ENCODE assay signal across 11 cellular contexts in the genomic region with DNA sequence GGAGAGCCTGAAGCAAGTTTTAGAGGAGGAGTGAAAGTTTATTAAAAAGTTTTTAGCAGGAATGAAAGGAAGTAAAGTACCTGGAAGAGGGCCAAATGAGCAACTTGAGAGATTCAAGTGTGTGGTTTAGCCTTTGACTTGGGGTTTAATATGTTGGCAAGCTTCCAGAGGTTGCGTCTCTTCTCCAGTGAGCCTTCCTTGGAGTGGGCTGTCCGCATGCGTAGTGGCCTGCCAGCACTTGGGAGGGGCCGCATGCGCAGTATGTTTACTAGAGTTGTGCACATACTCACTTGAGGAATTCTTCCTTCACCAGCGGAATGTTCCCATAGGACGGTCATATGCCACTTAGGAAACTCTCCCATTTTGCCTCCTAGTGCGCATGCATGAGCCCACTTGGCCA.
DNase-seq lines count a peak whose midpoint lies in the region; ATAC-seq, FAIRE-seq and TF ChIP-seq lines count a peak whose summit lies in the region.
"Had no signal": no experiment of that assay in that cellular context is flagged by ENCODE, and none has a peak within 500 bp of the region (broad histone marks: within the 10 kb centered on the region; RNA-seq: fewer than 3 reads in every experiment).

No MANE protein-coding gene starts in this region.

- H3K27ac ChIP-seq in breast epithelium = peak overlapping the region in 1 of 2 donors; percentile 38

- peak overlapping the region; percentile 55 for H3K27ac Mint-ChIP-seq in MCF 10A (ENCODE audit: low read depth, unreplicated experiment)
- H3K27ac Mint-ChIP-seq: activated naive CD8-positive, alpha-beta T cell treated with anti-CD3 and anti-CD28 coated beads, Interleukin-2, amount 10 ng/mL, durations not matched to agents 7 days and 5 days; effector memory CD8-positive, alpha-beta T cell had no signal

- TF ChIP-seq POLR2A in breast epithelium (IDR thresholded peaks at IDR 0.05) = no peak

- FAIRE-seq in RCC 7860 (lab: Jason Lieb, UNC) = peak; percentile 36
- peak; percentile 78 for FAIRE-seq in urothelium cell line (lab: Jason Lieb, UNC)

- DNase-seq in MCF 10A (ENCODE audit: unreplicated experiment) = peak; percentile 94
- DNase-seq in breast epithelium (ENCODE audit: low spot score in 2 of 2) = no peak
- DNase-seq in RCC 7860 (ENCODE audit: low spot score) = peak; percentile 34
- DNase-seq in fibroblast of the conjunctiva (ENCODE audit: low read depth) = peak; percentile 37
- peak; percentile 72 for DNase-seq in urothelium cell line (ENCODE audit: low spot score)
- DNase-seq in SW 1271 (lab: John Stamatoyannopoulos, UW) = no peak
- DNase-seq in amygdala (lab: John Stamatoyannopoulos, UW) = no peak
- DNase-seq: activated naive CD8-positive, alpha-beta T cell treated with anti-CD3 and anti-CD28 coated beads, Interleukin-2, amount 10 ng/mL, durations not matched to agents 7 days and 5 days; effector memory CD8-positive, alpha-beta T cell; NCI-H1092 treated with DMSO at 0.1 percent for 48 hours had no signal

- no peaks in the 10 kb centered on the region for H3K36me3 Mint-ChIP-seq in MCF 10A (ENCODE audit: insufficient read depth, unreplicated experiment)
- H3K36me3 Mint-ChIP-seq: activated naive CD8-positive, alpha-beta T cell treated with anti-CD3 and anti-CD28 coated beads, Interleukin-2, amount 10 ng/mL, durations not matched to agents 7 days and 5 days had no signal

- CTCF ChIA-PET in MCF 10A (lab: Yijun Ruan, JAX) = no interaction called here

- H3K4me3 ChIP-seq in breast epithelium = peak overlapping the region in 1 of 3 donors; percentile 1

- peaks cover 10% of the 10 kb centered on the region for H3K4me1 Mint-ChIP-seq in MCF 10A (ENCODE audit: insufficient read depth, unreplicated experiment)
- H3K4me1 Mint-ChIP-seq: activated naive CD8-positive, alpha-beta T cell treated with anti-CD3 and anti-CD28 coated beads, Interleukin-2, amount 10 ng/mL, durations not matched to agents 7 days and 5 days had no signal

- intact Hi-C loops in MCF 10A (cut with micrococcal nuclease) (no loop called here), breast epithelium (cut with DNase I; ENCODE audit: low total_unique reads) (no loop called here)

- POLR2A ChIA-PET in MCF 10A (lab: Yijun Ruan, JAX) = interaction anchor here (1.0 kb wide), 1 partner anchor 59 kb away, joined by 3 read pairs; no protein-coding TSS in a partner anchor

- H3K9me3 ChIP-seq in breast epithelium = peaks cover 0 to 5% of the 10 kb centered on the region in 2 donors

- H3K9me3 Mint-ChIP-seq in MCF 10A (ENCODE audit: unreplicated experiment) = no peaks in the 10 kb centered on the region
- H3K9me3 Mint-ChIP-seq: activated naive CD8-positive, alpha-beta T cell treated with anti-CD3 and anti-CD28 coated beads, Interleukin-2, amount 10 ng/mL, durations not matched to agents 7 days and 5 days; effector memory CD8-positive, alpha-beta T cell had no signal

- no TSS peak for BruUV-seq in MCF 10A (replicated peaks; lab: Mats Ljungman, UMichigan)

- TF ChIP-seq CTCF in MCF 10A (IDR thresholded peaks at IDR 0.05; ENCODE audit: unreplicated experiment) (no peak), breast epithelium (IDR thresholded peaks at IDR 0.05) (no peak)

- no peaks in the 10 kb centered on the region for H3K27me3 Mint-ChIP-seq in MCF 10A (ENCODE audit: insufficient read depth, unreplicated experiment)
- H3K27me3 Mint-ChIP-seq: activated naive CD8-positive, alpha-beta T cell treated with anti-CD3 and anti-CD28 coated beads, Interleukin-2, amount 10 ng/mL, durations not matched to agents 7 days and 5 days had no signal

- H3K4me3 Mint-ChIP-seq in MCF 10A (ENCODE audit: unreplicated experiment) = peak overlapping the region; percentile 59
- H3K4me3 Mint-ChIP-seq: activated naive CD8-positive, alpha-beta T cell treated with anti-CD3 and anti-CD28 coated beads, Interleukin-2, amount 10 ng/mL, durations not matched to agents 7 days and 5 days; effector memory CD8-positive, alpha-beta T cell had no signal

- no peaks in the 10 kb centered on the region for H3K4me1 ChIP-seq in breast epithelium

- H3K36me3 ChIP-seq in breast epithelium = no peaks in the 10 kb centered on the region

- H3K27me3 ChIP-seq in breast epithelium = no peaks in the 10 kb centered on the region

- no peak for ATAC-seq in GM21390 (IDR thresholded peaks at IDR 0.05; ENCODE audit: unreplicated experiment)
- ATAC-seq: effector memory CD8-positive, alpha-beta T cell had no signal

Comparison
In these comparisons a context has a peak if more than half of its experiments do, and no peak if none do; other contexts are left out.
1. DNase-seq: peak in MCF 10A (single experiment), RCC 7860 (single experiment), fibroblast of the conjunctiva (single experiment) and urothelium cell line (single experiment); none in breast epithelium (0 of 2), SW 1271 (0 of 2) and amygdala (0 of 56).